In the genomic region with DNA sequence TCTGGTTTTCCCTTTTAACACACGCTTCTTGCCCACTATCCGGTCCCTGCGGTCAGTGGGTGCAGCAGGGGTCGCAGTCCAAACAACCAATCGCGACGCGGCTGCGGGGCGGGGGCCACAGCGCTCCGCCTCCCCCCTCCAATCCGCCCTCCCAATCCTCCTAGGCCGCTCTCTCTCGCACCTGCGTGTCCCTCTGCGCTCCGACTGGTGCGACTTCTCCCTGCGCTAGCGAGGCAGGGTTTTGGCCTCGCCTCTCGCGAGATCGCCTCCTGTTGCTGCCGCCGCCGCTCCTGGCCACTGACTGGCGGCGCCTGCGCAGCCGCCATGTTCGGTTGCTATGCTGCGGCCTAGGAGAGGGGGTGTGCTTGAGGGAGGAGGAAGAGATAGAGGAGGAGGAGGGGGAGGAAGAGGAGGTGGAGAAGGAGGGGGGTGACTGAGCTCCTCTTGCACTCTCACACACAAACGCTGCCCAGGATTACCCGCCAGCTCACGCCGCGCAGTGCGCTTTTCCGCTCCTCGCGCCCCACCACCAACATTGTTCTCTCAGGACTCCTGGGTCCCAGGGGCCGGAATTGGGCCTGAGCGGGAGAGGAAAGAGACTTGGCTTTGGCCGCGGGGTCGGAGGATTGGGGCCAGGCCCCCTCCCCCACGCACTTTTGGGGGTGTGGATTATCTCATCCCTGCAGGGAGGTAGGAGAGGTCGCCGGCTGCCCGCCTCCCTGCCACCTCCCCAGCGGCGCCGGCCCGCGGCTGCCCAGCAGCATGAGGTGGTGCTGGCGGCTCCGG, we compare ENCODE assay signal across 8 cellular contexts. TPM values are rescaled to one million over a fixed set of nuclear protein-coding genes. Genes with fewer than 3 reads are reported as not detected.
DNase-seq lines count a peak whose midpoint lies in the region; ATAC-seq and TF ChIP-seq lines count a peak whose summit lies in the region.

A gene with protein sequence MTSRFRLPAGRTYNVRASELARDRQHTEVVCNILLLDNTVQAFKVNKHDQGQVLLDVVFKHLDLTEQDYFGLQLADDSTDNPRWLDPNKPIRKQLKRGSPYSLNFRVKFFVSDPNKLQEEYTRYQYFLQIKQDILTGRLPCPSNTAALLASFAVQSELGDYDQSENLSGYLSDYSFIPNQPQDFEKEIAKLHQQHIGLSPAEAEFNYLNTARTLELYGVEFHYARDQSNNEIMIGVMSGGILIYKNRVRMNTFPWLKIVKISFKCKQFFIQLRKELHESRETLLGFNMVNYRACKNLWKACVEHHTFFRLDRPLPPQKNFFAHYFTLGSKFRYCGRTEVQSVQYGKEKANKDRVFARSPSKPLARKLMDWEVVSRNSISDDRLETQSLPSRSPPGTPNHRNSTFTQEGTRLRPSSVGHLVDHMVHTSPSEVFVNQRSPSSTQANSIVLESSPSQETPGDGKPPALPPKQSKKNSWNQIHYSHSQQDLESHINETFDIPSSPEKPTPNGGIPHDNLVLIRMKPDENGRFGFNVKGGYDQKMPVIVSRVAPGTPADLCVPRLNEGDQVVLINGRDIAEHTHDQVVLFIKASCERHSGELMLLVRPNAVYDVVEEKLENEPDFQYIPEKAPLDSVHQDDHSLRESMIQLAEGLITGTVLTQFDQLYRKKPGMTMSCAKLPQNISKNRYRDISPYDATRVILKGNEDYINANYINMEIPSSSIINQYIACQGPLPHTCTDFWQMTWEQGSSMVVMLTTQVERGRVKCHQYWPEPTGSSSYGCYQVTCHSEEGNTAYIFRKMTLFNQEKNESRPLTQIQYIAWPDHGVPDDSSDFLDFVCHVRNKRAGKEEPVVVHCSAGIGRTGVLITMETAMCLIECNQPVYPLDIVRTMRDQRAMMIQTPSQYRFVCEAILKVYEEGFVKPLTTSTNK (plus strand): TSS at position 472 of the 786 bp plus-strand sequence. CDS start 49,932 bp downstream, outside the sequence.

- H3K4me1 ChIP-seq in spleen, result peaks cover 6 to 57% (median 33%) of the 10 kb centered on the region in 6 donors

- H3K9me3 Mint-ChIP-seq in central memory CD8-positive, alpha-beta T cell, result no peaks in the 10 kb centered on the region

- TF ChIP-seq CTCF in AG09309 (IDR thresholded peaks at IDR 0.05; ENCODE audit: control insufficient read depth, insufficient read depth, low read depth, low read length, missing control alignments) (no peak), spleen (IDR thresholded peaks at IDR 0.05 in 8 of 11, conservative IDR thresholded peaks at IDR 0.05 in 3 of 11) (peak in 6 of 11 experiments; percentile 22 to 49 (median 36))

- no peaks in the 10 kb centered on the region for H3K27me3 Mint-ChIP-seq in central memory CD8-positive, alpha-beta T cell

- H3K9me3 ChIP-seq in spleen, result no peaks in the 10 kb centered on the region

- TF ChIP-seq POLR2A in spleen (IDR thresholded peaks at IDR 0.05), result peak in 2 of 3 donors; percentile 27 to 77

- peaks cover 11% of the 10 kb centered on the region for H3K36me3 Mint-ChIP-seq in central memory CD8-positive, alpha-beta T cell (ENCODE audit: insufficient read depth)

- 0 to 1% (median 0%) methylated on average over 43 to 59 of the region's 59 CpGs for WGBS in spleen, 5 donors

- H3K36me3 ChIP-seq in spleen, result no peaks in the 10 kb centered on the region

- peaks cover 43% of the 10 kb centered on the region for H3K4me1 Mint-ChIP-seq in central memory CD8-positive, alpha-beta T cell

- peak; percentile 97 for ATAC-seq in GM19025 (IDR thresholded peaks at IDR 0.05; ENCODE audit: low read depth, unreplicated experiment)
- ATAC-seq in HG03342 (IDR thresholded peaks at IDR 0.05; ENCODE audit: unreplicated experiment), result peak; percentile 95
- ATAC-seq in central memory CD8-positive, alpha-beta T cell (replicated peaks; ENCODE audit: extremely low read depth, poor library complexity, severe bottlenecking), result peak; percentile 92

- intact Hi-C loops in spleen (cut with DNase I; ENCODE audit: low total_unique reads), result no loop called here

- DNase-seq in AG09309 (ENCODE audit: low read depth) (peak; percentile 93), NCI-H446 (lab: John Stamatoyannopoulos, UW) (peak; percentile 85 to 97), inferior parietal cortex (ENCODE audit: extremely low spot score) (peak; percentile 93), spleen (peak; percentile 100)
- peak; percentile 85 for DNase-seq in activated CD4-positive, CD25-positive, alpha-beta regulatory T cell treated with anti-CD3 and anti-CD28 coated beads, Interleukin-2, amount 50 U/mL, for 16 hours (ENCODE audit: low read depth, low spot score)
- peak; percentile 87 to 95 for DNase-seq in central memory CD8-positive, alpha-beta T cell (ENCODE audit: low spot score in 2 of 2)

- H3K4me3 ChIP-seq in AG09309 (ENCODE audit: control insufficient read depth, low read depth, low read length), result peak within 1 kb of the TSS; percentile 81
- H3K4me3 ChIP-seq in spleen, result peak within 1 kb of the TSS; percentile 77 to 91 (median 80)

- H3K27me3 ChIP-seq in spleen (replicated peaks in 1 of 7), result no peaks in the 10 kb centered on the region

- peak within 1 kb of the TSS; percentile 92 for H3K27ac Mint-ChIP-seq in central memory CD8-positive, alpha-beta T cell (ENCODE audit: low read depth)

- peak within 1 kb of the TSS; percentile 85 to 98 (median 94) for H3K27ac ChIP-seq in spleen

- H3K4me3 Mint-ChIP-seq in central memory CD8-positive, alpha-beta T cell, result peak within 1 kb of the TSS; percentile 84

RNA-seq across cellular contexts. Expression of the gene that starts here (rescaled TPM):
- 10 to 100 TPM; 32.4 to 50.9 (median 41.5) TPM for total RNA-seq in spleen
- 1 to 10 TPM; 2.4 to 5.6 (median 5.2) TPM for polyA plus RNA-seq in spleen

Comparison
In these comparisons a context has a peak if more than half of its experiments do, and no peak if none do; other contexts are left out.
1. Peak in every context shown above with its lines: DNase-seq, ATAC-seq, H3K4me3 ChIP-seq and H3K27ac ChIP-seq.